33 cellular contexts compared by ENCODE assay signal in genomic region chr21:27578741-27579265, GRCh38.
"Had no signal": no experiment of that assay in that cellular context is flagged by ENCODE, and none has a peak within 500 bp of the region (broad histone marks: within the 10 kb centered on the region; RNA-seq: fewer than 3 reads in every experiment).

No MANE protein-coding gene starts in this region.

- H3K4me1 Mint-ChIP-seq: activated B cell treated with CpG ODN at 0.5 μM for 24 hours; activated CD4-positive, alpha-beta T cell treated with anti-CD3 and anti-CD28 coated beads, Interleukin-2, amount 10 ng/mL, durations not matched to agents 24 days and 14 days; activated naive CD8-positive, alpha-beta T cell treated with anti-CD3 and anti-CD28 coated beads for 36 hours; activated T-helper 17 cell treated with anti-CD3 and anti-CD28 coated beads, Interleukin-2, amount 50 U/mL, for 72 hours had no signal

- H3K9me3 ChIP-seq: adrenal gland, body of pancreas, breast epithelium had no signal

- DNase-seq: activated B cell treated with CpG ODN at 0.5 μM for 24 hours; activated CD4-positive, alpha-beta memory T cell treated with anti-CD3 and anti-CD28 coated beads for 36 hours; activated CD4-positive, alpha-beta T cell treated with anti-CD3 and anti-CD28 coated beads for 4 hours; activated CD4-positive, alpha-beta T cell treated with anti-CD3 and anti-CD28 coated beads, Interleukin-2, amount 10 ng/mL, durations not matched to agents 24 days and 14 days; activated CD4-positive, alpha-beta T cell treated with anti-CD3 and anti-CD28 coated beads, Interleukin-2, amount 50 U/mL, for 1 hour; activated CD4-positive, alpha-beta T cell treated with anti-CD3 and anti-CD28 coated beads, Interleukin-2, amount 50 U/mL, for 4 hours; activated CD4-positive, CD25-positive, alpha-beta regulatory T cell treated with anti-CD3 and anti-CD28 coated beads, Interleukin-2, amount 50 U/mL, for 72 hours; activated CD8-positive, alpha-beta memory T cell treated with anti-CD3 and anti-CD28 coated beads, Interleukin-2, amount 50 U/mL, for 4 hours; activated CD8-positive, alpha-beta T cell treated with anti-CD3 and anti-CD28 coated beads for 36 hours; activated effector memory CD4-positive, alpha-beta T cell treated with anti-CD3 and anti-CD28 coated beads, Interleukin-2, amount 50 U/mL, for 16 hours; activated gamma-delta T cell treated with Interleukin-2 at 50 U/mL for 16 hours; activated naive CD4-positive, alpha-beta T cell; activated naive CD4-positive, alpha-beta T cell treated with anti-CD3 and anti-CD28 coated beads for 36 hours; activated naive CD4-positive, alpha-beta T cell treated with anti-CD3 and anti-CD28 coated beads, Interleukin-2, amount 50 U/mL, for 16 hours; activated naive CD8-positive, alpha-beta T cell treated with anti-CD3 and anti-CD28 coated beads for 36 hours; activated T-cell treated with anti-CD3 and anti-CD28 coated beads for 4 hours; activated T-cell treated with anti-CD3 and anti-CD28 coated beads, Interleukin-2, amount 50 U/mL, for 1 hour; activated T-cell treated with anti-CD3 and anti-CD28 coated beads, Interleukin-2, amount 50 U/mL, for 4 hours; activated T-cell treated with anti-CD3 and anti-CD28 coated beads, Interleukin-2, amount 50 U/mL, for 72 hours; adrenal gland; amniotic stem cell; aorta; body of pancreas; brain microvascular endothelial cell; central memory CD4-positive, alpha-beta T cell; T-helper 2 cell; T-helper 9 cell had no signal

- H3K27me3 Mint-ChIP-seq: activated B cell treated with CpG ODN at 0.5 μM for 24 hours; activated CD4-positive, alpha-beta memory T cell treated with anti-CD3 and anti-CD28 coated beads for 36 hours; activated CD4-positive, alpha-beta T cell treated with anti-CD3 and anti-CD28 coated beads, Interleukin-2, amount 10 ng/mL, durations not matched to agents 24 days and 14 days; activated CD8-positive, alpha-beta T cell treated with anti-CD3 and anti-CD28 coated beads for 36 hours; activated naive CD8-positive, alpha-beta T cell treated with anti-CD3 and anti-CD28 coated beads for 36 hours; activated T-helper 17 cell treated with anti-CD3 and anti-CD28 coated beads, Interleukin-2, amount 50 U/mL, for 72 hours had no signal

- H3K4me3 ChIP-seq: adrenal gland, body of pancreas, breast epithelium had no signal

- H3K36me3 Mint-ChIP-seq: activated CD4-positive, alpha-beta memory T cell treated with anti-CD3 and anti-CD28 coated beads for 36 hours; activated naive CD4-positive, alpha-beta T cell treated with anti-CD3 and anti-CD28 coated beads, Interleukin-2, amount 50 U/mL, for 72 hours; activated naive CD8-positive, alpha-beta T cell treated with anti-CD3 and anti-CD28 coated beads for 36 hours had no signal

- H3K4me3 Mint-ChIP-seq: activated B cell treated with CpG ODN at 0.5 μM for 24 hours; activated CD4-positive, alpha-beta memory T cell treated with anti-CD3 and anti-CD28 coated beads for 36 hours; activated CD4-positive, alpha-beta T cell treated with anti-CD3 and anti-CD28 coated beads, Interleukin-2, amount 10 ng/mL, durations not matched to agents 24 days and 14 days; activated CD8-positive, alpha-beta T cell treated with anti-CD3 and anti-CD28 coated beads for 36 hours; activated naive CD4-positive, alpha-beta T cell treated with anti-CD3 and anti-CD28 coated beads for 36 hours; activated naive CD8-positive, alpha-beta T cell treated with anti-CD3 and anti-CD28 coated beads for 36 hours; activated T-cell treated with anti-CD3 and anti-CD28 coated beads, Interleukin-2, amount 50 U/mL, for 4 hours; activated T-cell treated with anti-CD3 and anti-CD28 coated beads, Interleukin-2, amount 50 U/mL, for 72 hours; activated T-helper 1 cell treated with anti-CD3 and anti-CD28 coated beads, Interleukin-12 subunit alpha, Interleukin-12 subunit beta, Interleukin-2, Interleukin-4 antibody, amounts not matched to agents 30 ng/mL and 10 ng/mL and 1 ng/mL, durations not matched to agents 14 hours and 24 hours and 36 hours; activated T-helper 17 cell treated with anti-CD3 and anti-CD28 coated beads, Interleukin-2, amount 50 U/mL, for 72 hours; T-helper 2 cell treated with Interferon-gamma antibody and Interleukin-4, amounts not matched to agents 5 μg/mL and 100 μg/mL, for 36 hours had no signal

- ATAC-seq: activated CD8-positive, alpha-beta T cell treated with anti-CD3 and anti-CD28 coated beads for 36 hours; activated naive CD4-positive, alpha-beta T cell treated with anti-CD3 and anti-CD28 coated beads, Interleukin-2, amount 50 U/mL, for 72 hours; activated T-cell treated with anti-CD3 and anti-CD28 coated beads, Interleukin-2, amount 50 U/mL, for 4 hours; activated T-cell treated with anti-CD3 and anti-CD28 coated beads, Interleukin-2, amount 50 U/mL, for 72 hours; activated T-helper 17 cell treated with anti-CD3 and anti-CD28 coated beads, Interleukin-2, amount 50 U/mL, for 72 hours; body of pancreas had no signal

- H3K4me1 ChIP-seq: adrenal gland, body of pancreas, breast epithelium had no signal

- H3K36me3 ChIP-seq: adrenal gland, brain microvascular endothelial cell, breast epithelium had no signal

- H3K27ac ChIP-seq: adrenal gland, body of pancreas, brain microvascular endothelial cell, breast epithelium, VCaP had no signal

- H3K9me3 Mint-ChIP-seq: activated naive CD4-positive, alpha-beta T cell treated with anti-CD3 and anti-CD28 coated beads for 36 hours had no signal

- H3K27me3 ChIP-seq: adrenal gland, body of pancreas, brain microvascular endothelial cell, breast epithelium had no signal

- H3K27ac Mint-ChIP-seq: activated B cell treated with CpG ODN at 0.5 μM for 24 hours; activated CD4-positive, alpha-beta memory T cell treated with anti-CD3 and anti-CD28 coated beads for 36 hours; activated CD4-positive, alpha-beta T cell treated with anti-CD3 and anti-CD28 coated beads, Interleukin-2, amount 10 ng/mL, durations not matched to agents 24 days and 14 days; activated CD8-positive, alpha-beta T cell treated with anti-CD3 and anti-CD28 coated beads for 36 hours; activated naive CD4-positive, alpha-beta T cell treated with anti-CD3 and anti-CD28 coated beads for 36 hours; activated naive CD4-positive, alpha-beta T cell treated with anti-CD3 and anti-CD28 coated beads, Interleukin-2, amount 50 U/mL, for 72 hours; activated naive CD8-positive, alpha-beta T cell treated with anti-CD3 and anti-CD28 coated beads for 36 hours; activated T-cell treated with anti-CD3 and anti-CD28 coated beads, Interleukin-2, amount 50 U/mL, for 72 hours; activated T-helper 1 cell treated with anti-CD3 and anti-CD28 coated beads, Interleukin-12 subunit alpha, Interleukin-12 subunit beta, Interleukin-2, Interleukin-4 antibody, amounts not matched to agents 30 ng/mL and 10 ng/mL and 1 ng/mL, durations not matched to agents 14 hours and 24 hours and 36 hours; activated T-helper 17 cell treated with anti-CD3 and anti-CD28 coated beads, Interleukin-2, amount 50 U/mL, for 72 hours; T-helper 2 cell treated with Interferon-gamma antibody and Interleukin-4, amounts not matched to agents 5 μg/mL and 100 μg/mL, for 36 hours had no signal
